Comparison of ENCODE assay signal across 5 cellular contexts in genomic region chr13:18739310-18739709, GRCh38.
"Had no signal": no experiment of that assay in that cellular context is flagged by ENCODE, and none has a peak within 500 bp of the region (broad histone marks: within the 10 kb centered on the region; RNA-seq: fewer than 3 reads in every experiment).

No MANE protein-coding gene starts in this region.

- H3K36me3 Mint-ChIP-seq: IgD-negative memory B cell had no signal

- H3K27ac Mint-ChIP-seq: GM23338, H9, IgD-negative memory B cell had no signal

- DNase-seq: H9, HCEC 1CT, KG1 had no signal

- H3K27me3 Mint-ChIP-seq: IgD-negative memory B cell had no signal

- H3K4me3 Mint-ChIP-seq: GM23338, H9, IgD-negative memory B cell had no signal

- H3K4me1 Mint-ChIP-seq: GM23338, H9, IgD-negative memory B cell had no signal
